ENCODE assay signal across 21 cellular contexts in genomic region chr13:26020536-26021290, GRCh38. TPM values are rescaled to one million over a fixed set of nuclear protein-coding genes. Genes with fewer than 3 reads are reported as not detected.
DNase-seq lines count a peak whose midpoint lies in the region; ATAC-seq and TF ChIP-seq lines count a peak whose summit lies in the region.
"Had no signal": no experiment of that assay in that cellular context is flagged by ENCODE, and none has a peak within 500 bp of the region (broad histone marks: within the 10 kb centered on the region; RNA-seq: fewer than 3 reads in every experiment).

No MANE protein-coding gene starts in this region.

- H3K9me3 ChIP-seq in SJSA1 (replicated peaks) (no peaks in the 10 kb centered on the region), mesenchymal stem cell (ENCODE audit: control insufficient read depth, low read length) (no peaks in the 10 kb centered on the region), skeletal muscle satellite cell (replicated peaks; ENCODE audit: low read length) (no peaks in the 10 kb centered on the region), upper lobe of right lung (no peaks in the 10 kb centered on the region)
- H3K9me3 ChIP-seq: HAP-1, lower lobe of right lung had no signal

- no peak overlapping the region for H3K4me2 ChIP-seq in mesenchymal stem cell (ENCODE audit: low read length, poor library complexity, severe bottlenecking)
- H3K4me2 ChIP-seq in skeletal muscle satellite cell (ENCODE audit: low read length): peak overlapping the region; percentile 61

- H3K23ac ChIP-seq in mesenchymal stem cell (ENCODE audit: low read length in 2 of 2): no peak overlapping the region

- peak overlapping the region; percentile 40 for H4K91ac ChIP-seq in mesenchymal stem cell (ENCODE audit: low read length)

- H3K27ac ChIP-seq in SJSA1 (peak overlapping the region; percentile 87), mesenchymal stem cell (ENCODE audit: low read length, poor library complexity, severe bottlenecking) (peak overlapping the region; percentile 83), upper lobe of right lung (no peak overlapping the region)
- H3K27ac ChIP-seq: lower lobe of right lung had no signal

- no peak overlapping the region for H2BK15ac ChIP-seq in mesenchymal stem cell (ENCODE audit: low read depth, poor library complexity, severe bottlenecking)

- peak overlapping the region in 1 of 2 experiments; percentile 5 for H3K4ac ChIP-seq in mesenchymal stem cell (ENCODE audit: low read depth in 1 of 2, low read length in 2 of 2)

- H3K18ac ChIP-seq in mesenchymal stem cell (ENCODE audit: low read depth in 1 of 2, low read length in 2 of 2): peak overlapping the region; percentile 7 to 34

- H2BK120ac ChIP-seq in mesenchymal stem cell (ENCODE audit: low read depth, low read length): peak overlapping the region; percentile 23

- peak overlapping the region; percentile 59 for H2BK5ac ChIP-seq in mesenchymal stem cell (ENCODE audit: low read depth, low read length, poor library complexity, severe bottlenecking)

- no peak for TF ChIP-seq CTCF in upper lobe of right lung (IDR thresholded peaks at IDR 0.05)

- no peak for ATAC-seq in upper lobe of right lung
- ATAC-seq: activated T-cell treated with anti-CD3 and anti-CD28 coated beads, Interleukin-2, amount 50 U/mL, for 72 hours; lower lobe of right lung had no signal

- no peak overlapping the region for H3K9ac ChIP-seq in mesenchymal stem cell (ENCODE audit: low read length)
- peak overlapping the region; percentile 66 for H3K9ac ChIP-seq in skeletal muscle satellite cell (ENCODE audit: low read depth, low read length)

- intact Hi-C loops in upper lobe of right lung (cut with DNase I): no loop called here

- no peak overlapping the region for H2AFZ ChIP-seq in mesenchymal stem cell (ENCODE audit: low read depth, low read length)

- no peaks in the 10 kb centered on the region for H3K79me1 ChIP-seq in mesenchymal stem cell (replicated peaks; ENCODE audit: low read length, poor library complexity, severe bottlenecking)

- 84% methylated on average over 20 of the region's 20 CpGs for WGBS in mesenchymal stem cell

- H3K4me1 ChIP-seq in SJSA1 (replicated peaks): peaks cover 50% of the 10 kb centered on the region
- peaks cover 37% of the 10 kb centered on the region for H3K4me1 ChIP-seq in mesenchymal stem cell (ENCODE audit: control insufficient read depth, insufficient read depth, low read depth, low read length)
- H3K4me1 ChIP-seq in skeletal muscle satellite cell (ENCODE audit: control insufficient read depth, insufficient read depth, low read length): peaks cover 60% of the 10 kb centered on the region
- H3K4me1 ChIP-seq in upper lobe of right lung: peaks cover 28% of the 10 kb centered on the region

- H3K27me3 ChIP-seq in SJSA1 (replicated peaks) (no peaks in the 10 kb centered on the region), mesenchymal stem cell (ENCODE audit: control insufficient read depth in 1 of 2, insufficient read depth in 1 of 2, low read length in 2 of 2) (peaks cover 0 to 12% of the 10 kb centered on the region in 2 experiments), skeletal muscle satellite cell (ENCODE audit: control insufficient read depth, insufficient read depth, low read length) (no peaks in the 10 kb centered on the region), upper lobe of right lung (no peaks in the 10 kb centered on the region)

- H4K8ac ChIP-seq in mesenchymal stem cell (ENCODE audit: low read length): peak overlapping the region; percentile 47

- H3K14ac ChIP-seq in mesenchymal stem cell (ENCODE audit: low read length in 2 of 2): no peak overlapping the region

- H3K4me3 ChIP-seq in SJSA1 (no peak overlapping the region), mesenchymal stem cell (ENCODE audit: insufficient read depth in 1 of 2, low read depth in 1 of 2, low read length in 2 of 2) (no peak overlapping the region), skeletal muscle satellite cell (ENCODE audit: low read length) (no peak overlapping the region), upper lobe of right lung (no peak overlapping the region)
- H3K4me3 ChIP-seq: HAP-1, lower lobe of right lung had no signal

- DNase-seq in D341Med (ENCODE audit: low spot score): peak; percentile 16
- DNase-seq in SJSA1 (ENCODE audit: low read depth in 1 of 2, low spot score in 2 of 2): no peak
- no peak for DNase-seq in mesenchymal stem cell
- DNase-seq in DMS 273 treated with DMSO at 0.1 percent for 48 hours (lab: John Stamatoyannopoulos, UW): no peak
- no peak for DNase-seq in central memory CD4-positive, alpha-beta T cell
- no peak for DNase-seq in upper lobe of right lung
- DNase-seq: activated CD4-positive, alpha-beta T cell treated with anti-CD3 and anti-CD28 coated beads for 4 hours; activated naive CD4-positive, alpha-beta T cell treated with anti-CD3 and anti-CD28 coated beads for 36 hours; activated T-cell treated with anti-CD3 and anti-CD28 coated beads, Interleukin-2, amount 50 U/mL, for 72 hours; CD4-positive, alpha-beta memory T cell; cerebellar nuclear complex; Karpas-422; lower lobe of right lung; NCI-H1092; NCI-H2227 treated with DMSO at 0.1 percent for 48 hours; NCI-H82; retina; SHP77 treated with DMSO at 0.1 percent for 48 hours; stimulated activated CD4-positive, alpha-beta T cell treated with anti-CD3 and anti-CD28 coated beads, Interleukin-12 subunit alpha, Interleukin-12 subunit beta, amount 100 ng/mL, for 4 hours had no signal

- peak overlapping the region; percentile 44 to 45 for H2BK12ac ChIP-seq in mesenchymal stem cell (ENCODE audit: low read length in 2 of 2)

- peak overlapping the region; percentile 76 for H2AK5ac ChIP-seq in mesenchymal stem cell (ENCODE audit: low read length, severe bottlenecking)

- H3K36me3 ChIP-seq in SJSA1 (no peaks in the 10 kb centered on the region), mesenchymal stem cell (ENCODE audit: control insufficient read depth in 1 of 2, insufficient read depth in 2 of 2, low read depth in 1 of 2, low read length in 2 of 2) (no peaks in the 10 kb centered on the region), skeletal muscle satellite cell (ENCODE audit: insufficient read depth, low read length) (no peaks in the 10 kb centered on the region), upper lobe of right lung (no peaks in the 10 kb centered on the region)
- H3K36me3 ChIP-seq: HAP-1, lower lobe of right lung had no signal

RNA-seq across cellular contexts. Expression of gene SHISA2, which starts 31.1 kb away (rescaled TPM):
- total RNA-seq in SJSA1 (2014; rRNA removed; shearing (Covaris generic)): 1.3 and 2.6 TPM in 2 replicates
- polyA plus RNA-seq in mesenchymal stem cell (2013, experiment 1 of 2): 0.98 TPM
- polyA plus RNA-seq in mesenchymal stem cell (2013, experiment 2 of 2): 1.1 TPM
- 0.51 and 8.7 TPM in 2 replicates for total RNA-seq in skeletal muscle satellite cell (2012; rRNA removed)
- 26.3 TPM for total RNA-seq in upper lobe of right lung
